Comparison of ENCODE assay signal across 21 cellular contexts in genomic region chr3:156718622-156719300, GRCh38. TPM values are rescaled to one million over a fixed set of nuclear protein-coding genes. Genes with fewer than 3 reads are reported as not detected.
A peak's percentile ranks its signal among the peaks of the same experiment; 100 is the strongest.
DNase-seq lines count a peak whose midpoint lies in the region; FAIRE-seq and TF ChIP-seq lines count a peak whose summit lies in the region.
"Had no signal": no experiment of that assay in that cellular context is flagged by ENCODE, and none has a peak within 500 bp of the region (broad histone marks: within the 10 kb centered on the region; RNA-seq: fewer than 3 reads in every experiment).

No MANE protein-coding gene starts in this region.

- WGBS in endodermal cell (ENCODE audit: insufficient coverage in 1 of 2, insufficient read length in 1 of 2), 2 experiments = 72 to 85% methylated on average over 3 of the region's 3 CpGs

- BruUV-seq in MCF 10A (replicated peaks; lab: Mats Ljungman, UMichigan) = no TSS peak

- no peak for FAIRE-seq in H54 (lab: Jason Lieb, UNC)

- no peaks in the 10 kb centered on the region for H3K36me3 ChIP-seq in breast epithelium
- H3K36me3 ChIP-seq in endodermal cell (ENCODE audit: control insufficient read depth, insufficient read depth, low read length) = peaks cover 19% of the 10 kb centered on the region
- H3K36me3 ChIP-seq: BE2C, sigmoid colon, transverse colon had no signal

- no peak overlapping the region for H3K4me3 Mint-ChIP-seq in MCF 10A (ENCODE audit: unreplicated experiment)
- peak overlapping the region; percentile 11 for H3K4me3 Mint-ChIP-seq in endodermal cell
- H3K4me3 Mint-ChIP-seq in activated CD4-positive, alpha-beta memory T cell treated with anti-CD3 and anti-CD28 coated beads for 36 hours = no peak overlapping the region
- H3K4me3 Mint-ChIP-seq: activated naive CD8-positive, alpha-beta T cell treated with anti-CD3 and anti-CD28 coated beads for 36 hours; activated T-helper 1 cell treated with anti-CD3 and anti-CD28 coated beads, Interleukin-12 subunit alpha, Interleukin-12 subunit beta, Interleukin-2, Interleukin-4 antibody, amounts not matched to agents 30 ng/mL and 10 ng/mL and 1 ng/mL, durations not matched to agents 14 hours and 24 hours and 36 hours had no signal

- intact Hi-C loops in MCF 10A (cut with micrococcal nuclease) (no loop called here), breast epithelium (cut with DNase I; ENCODE audit: low total_unique reads) (no loop called here)
- intact Hi-C loops in activated CD4-positive, alpha-beta memory T cell treated with anti-CD3 and anti-CD28 coated beads for 36 hours (cut with micrococcal nuclease) = no loop called here

- DNase-seq in MCF 10A (ENCODE audit: unreplicated experiment) (no peak), breast epithelium (ENCODE audit: low spot score in 2 of 2) (no peak), endodermal cell (no peak), non-pigmented ciliary epithelial cell (ENCODE audit: low read depth) (peak; percentile 23), ecto neural progenitor cell (ENCODE audit: low spot score) (no peak), NCI-H345 treated with DMSO at 0.1 percent for 48 hours (lab: John Stamatoyannopoulos, UW; ENCODE audit: unreplicated experiment) (no peak), H54 (ENCODE audit: insufficient read length, low spot score) (no peak)
- DNase-seq in activated CD4-positive, alpha-beta memory T cell treated with anti-CD3 and anti-CD28 coated beads for 36 hours = no peak
- DNase-seq: activated CD4-positive, CD25-positive, alpha-beta regulatory T cell; activated naive CD8-positive, alpha-beta T cell treated with anti-CD3 and anti-CD28 coated beads for 36 hours; BE2C; dorsolateral prefrontal cortex; EL; left ventricle myocardium inferior; NCI-H1417; OCI-M1; sigmoid colon; stimulated activated naive CD4-positive, alpha-beta T cell treated with Interleukin-2 at 50 U/mL for 16 hours; transverse colon had no signal

- POLR2A ChIA-PET in MCF 10A (lab: Yijun Ruan, JAX) = interaction anchor here (0.8 to 2.6 kb wide), 6 partner anchors 13 to 164 kb away, joined by 3 to 6 read pairs (median 3); partner anchors contain the start of gene SSR3
- POLR2A ChIA-PET in activated CD4-positive, alpha-beta memory T cell treated with anti-CD3 and anti-CD28 coated beads for 36 hours (lab: Charles Lee) = no interaction called here

- CTCF ChIA-PET in MCF 10A (lab: Yijun Ruan, JAX) = interaction anchor here (0.5 to 0.7 kb wide), 2 partner anchors 22 to 51 kb away, joined by 3 read pairs; no protein-coding TSS in a partner anchor
- CTCF ChIA-PET in activated CD4-positive, alpha-beta memory T cell treated with anti-CD3 and anti-CD28 coated beads for 36 hours (lab: Charles Lee) = interaction anchor here (1.2 kb wide), 1 partner anchor 8 kb away, joined by 3 read pairs; no protein-coding TSS in a partner anchor

- H3K4me3 ChIP-seq in breast epithelium (no peak overlapping the region), endodermal cell (ENCODE audit: low read length) (peak overlapping the region; percentile 56)
- H3K4me3 ChIP-seq: dorsolateral prefrontal cortex, left ventricle myocardium inferior, sigmoid colon, transverse colon had no signal

- H3K27me3 ChIP-seq in breast epithelium = no peaks in the 10 kb centered on the region
- no peaks in the 10 kb centered on the region for H3K27me3 ChIP-seq in endodermal cell (ENCODE audit: control insufficient read depth, insufficient read depth, low read length, poor library complexity, severe bottlenecking)
- H3K27me3 ChIP-seq: BE2C, dorsolateral prefrontal cortex, sigmoid colon, transverse colon had no signal

- no peaks in the 10 kb centered on the region for H3K27me3 Mint-ChIP-seq in MCF 10A (ENCODE audit: insufficient read depth, unreplicated experiment)
- no peaks in the 10 kb centered on the region for H3K27me3 Mint-ChIP-seq in endodermal cell (ENCODE audit: insufficient read depth)
- no peaks in the 10 kb centered on the region for H3K27me3 Mint-ChIP-seq in activated CD4-positive, alpha-beta memory T cell treated with anti-CD3 and anti-CD28 coated beads for 36 hours
- H3K27me3 Mint-ChIP-seq: activated naive CD8-positive, alpha-beta T cell treated with anti-CD3 and anti-CD28 coated beads for 36 hours had no signal

- TF ChIP-seq POLR2A in breast epithelium (IDR thresholded peaks at IDR 0.05) = no peak
- TF ChIP-seq POLR2A in H54 (IDR thresholded peaks at IDR 0.05; ENCODE audit: low read depth, low read length) = no peak

- H3K36me3 Mint-ChIP-seq in MCF 10A (ENCODE audit: insufficient read depth, unreplicated experiment) (peaks cover 51% of the 10 kb centered on the region), endodermal cell (ENCODE audit: low read depth) (peaks cover 32% of the 10 kb centered on the region)
- peaks cover 4% of the 10 kb centered on the region for H3K36me3 Mint-ChIP-seq in activated CD4-positive, alpha-beta memory T cell treated with anti-CD3 and anti-CD28 coated beads for 36 hours

- no peaks in the 10 kb centered on the region for H3K9me3 Mint-ChIP-seq in MCF 10A (ENCODE audit: unreplicated experiment)
- H3K9me3 Mint-ChIP-seq in endodermal cell = no peaks in the 10 kb centered on the region
- no peaks in the 10 kb centered on the region for H3K9me3 Mint-ChIP-seq in activated CD4-positive, alpha-beta memory T cell treated with anti-CD3 and anti-CD28 coated beads for 36 hours
- H3K9me3 Mint-ChIP-seq: activated naive CD8-positive, alpha-beta T cell treated with anti-CD3 and anti-CD28 coated beads for 36 hours; activated T-helper 1 cell treated with anti-CD3 and anti-CD28 coated beads, Interleukin-12 subunit alpha, Interleukin-12 subunit beta, Interleukin-2, Interleukin-4 antibody, amounts not matched to agents 30 ng/mL and 10 ng/mL and 1 ng/mL, durations not matched to agents 14 hours and 24 hours and 36 hours had no signal

- H3K27ac Mint-ChIP-seq in MCF 10A (ENCODE audit: low read depth, unreplicated experiment) = peak overlapping the region; percentile 92
- peak overlapping the region; percentile 63 for H3K27ac Mint-ChIP-seq in endodermal cell
- H3K27ac Mint-ChIP-seq in activated CD4-positive, alpha-beta memory T cell treated with anti-CD3 and anti-CD28 coated beads for 36 hours = no peak overlapping the region
- H3K27ac Mint-ChIP-seq: activated naive CD8-positive, alpha-beta T cell treated with anti-CD3 and anti-CD28 coated beads for 36 hours; activated T-helper 1 cell treated with anti-CD3 and anti-CD28 coated beads, Interleukin-12 subunit alpha, Interleukin-12 subunit beta, Interleukin-2, Interleukin-4 antibody, amounts not matched to agents 30 ng/mL and 10 ng/mL and 1 ng/mL, durations not matched to agents 14 hours and 24 hours and 36 hours had no signal

- TF ChIP-seq CTCF in MCF 10A (IDR thresholded peaks at IDR 0.05; ENCODE audit: unreplicated experiment) (no peak), breast epithelium (IDR thresholded peaks at IDR 0.05) (no peak), endodermal cell (conservative IDR thresholded peaks at IDR 0.05) (no peak)

- H3K9ac ChIP-seq in endodermal cell (ENCODE audit: extremely low read depth, low read length, poor library complexity, severe bottlenecking) = peak overlapping the region; percentile 27

- H3K9me3 ChIP-seq in breast epithelium = no peaks in the 10 kb centered on the region
- no peaks in the 10 kb centered on the region for H3K9me3 ChIP-seq in endodermal cell (ENCODE audit: control insufficient read depth, low read length)
- H3K9me3 ChIP-seq: BE2C, left ventricle myocardium inferior, sigmoid colon, transverse colon had no signal

- H3K27ac ChIP-seq in breast epithelium (peak overlapping the region in 1 of 2 donors; percentile 1), endodermal cell (ENCODE audit: low read depth, low read length) (peak overlapping the region; percentile 25)
- H3K27ac ChIP-seq: 22Rv1, dorsolateral prefrontal cortex, left ventricle myocardium inferior, sigmoid colon, transverse colon had no signal

- H3K4me1 ChIP-seq in breast epithelium = no peaks in the 10 kb centered on the region
- H3K4me1 ChIP-seq in endodermal cell (ENCODE audit: control insufficient read depth, insufficient read depth, low read length) = peaks cover 9% of the 10 kb centered on the region
- H3K4me1 ChIP-seq: BE2C, sigmoid colon, transverse colon had no signal

- peaks cover 21% of the 10 kb centered on the region for H3K4me1 Mint-ChIP-seq in MCF 10A (ENCODE audit: insufficient read depth, unreplicated experiment)
- H3K4me1 Mint-ChIP-seq in endodermal cell = peaks cover 41% of the 10 kb centered on the region
- H3K4me1 Mint-ChIP-seq in activated CD4-positive, alpha-beta memory T cell treated with anti-CD3 and anti-CD28 coated beads for 36 hours (ENCODE audit: low read depth) = peaks cover 10% of the 10 kb centered on the region

RNA-seq across cellular contexts. Expression of gene TIPARP, which starts 44.4 kb away (rescaled TPM):
- 41.6 and 50.0 TPM in 2 replicates for total RNA-seq in MCF 10A (2022)
- 100 to 1,000 TPM in 1 of 3 donors, 10 to 100 TPM in 2; 28.5 to 103 (median 45.1) TPM for total RNA-seq in breast epithelium
- total RNA-seq in endodermal cell = 10 to 100 TPM; 27.1 to 34.3 TPM
- 14.8 TPM for polyA plus RNA-seq in endodermal cell (2013, experiment 1 of 2)
- polyA plus RNA-seq in endodermal cell (2013, experiment 2 of 2) = 14.7 TPM
- total RNA-seq in activated CD4-positive, alpha-beta memory T cell treated with anti-CD3 and anti-CD28 coated beads for 36 hours = 10 to 100 TPM; 15.7 to 17.7 TPM
